Comparison of ENCODE assay signal across 9 cellular contexts in the genomic region with DNA sequence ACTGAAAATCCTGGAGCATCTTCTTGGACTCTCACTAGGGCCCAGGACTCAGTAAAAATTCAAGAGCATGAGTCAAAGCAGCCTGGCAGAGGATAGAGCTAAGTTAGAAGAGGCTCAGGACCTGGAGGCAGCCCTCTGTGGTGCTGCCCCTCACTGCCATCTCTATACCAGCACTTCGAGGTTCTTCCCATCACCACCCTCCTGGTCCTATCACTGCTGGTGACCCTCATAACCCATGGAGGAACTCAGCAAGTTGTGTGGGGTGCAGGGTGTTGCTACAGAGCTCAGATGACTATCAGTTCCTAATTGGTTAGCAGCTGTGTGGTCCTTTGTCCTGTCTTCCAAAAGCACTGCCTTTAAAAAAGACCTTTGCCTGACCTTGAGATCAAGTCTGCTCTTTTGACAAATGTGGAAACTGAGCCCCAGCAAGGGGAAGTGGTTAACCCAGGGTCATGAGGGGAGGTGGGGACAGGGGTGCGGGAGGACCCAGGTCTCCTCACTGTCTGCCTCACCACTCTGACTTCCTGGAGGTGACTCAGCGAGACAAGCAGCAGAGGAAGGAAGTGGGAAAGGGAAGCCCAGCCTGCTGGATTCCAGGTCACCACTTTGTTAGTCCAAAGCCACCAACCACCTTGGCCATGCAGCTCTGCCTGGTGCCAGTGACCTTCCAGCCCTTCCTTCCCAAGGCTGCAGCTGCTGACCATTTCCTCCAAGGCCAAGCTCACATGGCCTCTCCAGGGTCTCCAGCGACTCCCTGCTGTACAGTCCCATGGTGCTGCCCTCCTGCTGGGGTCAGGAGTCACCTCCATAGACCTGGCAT.
A peak's percentile ranks its signal among the peaks of the same experiment; 100 is the strongest.
DNase-seq lines count a peak whose midpoint lies in the region; ATAC-seq, FAIRE-seq and TF ChIP-seq lines count a peak whose summit lies in the region.
"Had no signal": no experiment of that assay in that cellular context is flagged by ENCODE, and none has a peak within 500 bp of the region (broad histone marks: within the 10 kb centered on the region; RNA-seq: fewer than 3 reads in every experiment).

No MANE protein-coding gene starts in this region.

- no peaks in the 10 kb centered on the region for H3K27me3 ChIP-seq in sigmoid colon

- H3K36me3 ChIP-seq in sigmoid colon = no peaks in the 10 kb centered on the region

- ATAC-seq in sciatic nerve = no peak

- no peak overlapping the region for H3K27ac ChIP-seq in sigmoid colon

- peak; percentile 41 for DNase-seq in AG20443 (ENCODE audit: low spot score)
- DNase-seq in GM12892 (ENCODE audit: insufficient read length) = no peak
- DNase-seq in SW480 (ENCODE audit: low spot score) = peak; percentile 70
- DNase-seq in glomerular visceral epithelial cell (ENCODE audit: extremely low spot score) = peak; percentile 33
- no peak for DNase-seq in sigmoid colon
- DNase-seq in sciatic nerve (ENCODE audit: low spot score) = no peak
- no peak for DNase-seq in posterior vena cava (ENCODE audit: low spot score)
- no peak for DNase-seq in NCI-H1092 (lab: John Stamatoyannopoulos, UW)

- TF ChIP-seq EP300 in sigmoid colon (IDR thresholded peaks at IDR 0.05) = no peak

- FAIRE-seq in GM12892 (lab: Jason Lieb, UNC) = peak; percentile 81

- no peaks in the 10 kb centered on the region for H3K9me3 ChIP-seq in sigmoid colon

- intact Hi-C loops in sigmoid colon (cut with DNase I) = no loop called here
- intact Hi-C loops in sciatic nerve (cut with DNase I) = no loop called here
- intact Hi-C loops in posterior vena cava (cut with DNase I) = no loop called here

- H3K4me3 ChIP-seq in sigmoid colon = no peak overlapping the region
- H3K4me3 ChIP-seq: lung had no signal

- TF ChIP-seq POLR2A in GM12892 (IDR thresholded peaks at IDR 0.05; ENCODE audit: low read depth, low read length) = no peak
- TF ChIP-seq POLR2A in sigmoid colon (IDR thresholded peaks at IDR 0.05) = no peak

- peaks cover 0 to 8% (median 0%) of the 10 kb centered on the region in 4 donors for H3K4me1 ChIP-seq in sigmoid colon

- no peak for TF ChIP-seq CTCF in sigmoid colon (IDR thresholded peaks at IDR 0.05)

- WGBS in sigmoid colon, 2 donors = 46 to 80% methylated on average over 4 of the region's 4 CpGs

Comparison
In these comparisons a context has a peak if more than half of its experiments do, and no peak if none do; other contexts are left out.
1. DNase-seq: peak in AG20443 (single experiment), SW480 (single experiment) and glomerular visceral epithelial cell (single experiment); none in GM12892 (single experiment), sigmoid colon (single experiment), sciatic nerve (single experiment), posterior vena cava (single experiment) and NCI-H1092 (single experiment).